In the genomic region with DNA sequence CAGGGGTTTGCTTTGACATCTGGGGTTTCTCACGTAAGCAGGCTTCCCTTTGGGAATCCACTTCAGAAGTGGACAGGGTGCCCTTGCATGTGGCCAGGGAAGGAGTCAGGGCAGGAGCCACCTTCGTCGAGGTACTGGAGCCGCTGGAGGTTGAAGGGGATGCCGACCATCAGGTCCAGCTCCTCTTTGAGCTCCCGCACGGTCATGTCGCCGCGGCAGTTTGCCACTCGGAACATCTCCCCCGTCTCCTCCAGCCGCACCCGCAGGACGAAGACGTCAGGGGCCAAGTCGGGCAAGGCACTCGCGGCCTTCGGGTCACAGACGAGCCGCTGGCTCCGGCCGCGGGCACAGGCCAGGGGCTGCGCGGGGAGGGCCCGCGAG, we compare ENCODE assay signal across 11 cellular contexts. TPM values are rescaled to one million over a fixed set of nuclear protein-coding genes. Genes with fewer than 3 reads are reported as not detected.
A peak's percentile ranks its signal among the peaks of the same experiment; 100 is the strongest.
DNase-seq lines count a peak whose midpoint lies in the region; ATAC-seq, FAIRE-seq and TF ChIP-seq lines count a peak whose summit lies in the region.
"Had no signal": no experiment of that assay in that cellular context is flagged by ENCODE, and none has a peak within 500 bp of the region (broad histone marks: within the 10 kb centered on the region; RNA-seq: fewer than 3 reads in every experiment).

No MANE protein-coding gene starts in this region.

- H3K27me3 ChIP-seq in GM23248 (replicated peaks; ENCODE audit: insufficient read depth) = no peaks in the 10 kb centered on the region; the same call in 1 of the 2 replicates
- H3K27me3 ChIP-seq in ectodermal cell (ENCODE audit: control insufficient read depth, insufficient read depth, low read length, poor library complexity, severe bottlenecking) = peaks cover 58% of the 10 kb centered on the region
- peaks cover 0 to 64% (median 36%) of the 10 kb centered on the region in 7 donors for H3K27me3 ChIP-seq in spleen (replicated peaks in 1 of 7)

- H3K27me3 Mint-ChIP-seq in naive thymus-derived CD8-positive, alpha-beta T cell = peaks cover 33 to 74% (median 47%) of the 10 kb centered on the region in 5 donors

- no peak overlapping the region for H2AFZ ChIP-seq in GM23248

- no peaks in the 10 kb centered on the region for H3K9me3 ChIP-seq in GM23248 (ENCODE audit: low read depth)
- H3K9me3 ChIP-seq in ectodermal cell (ENCODE audit: control insufficient read depth, low read length) = no peaks in the 10 kb centered on the region
- no peaks in the 10 kb centered on the region for H3K9me3 ChIP-seq in spleen
- H3K9me3 ChIP-seq: SJCRH30 had no signal

- no peaks in the 10 kb centered on the region for H3K36me3 ChIP-seq in GM23248 (ENCODE audit: low read depth)
- H3K36me3 ChIP-seq in ectodermal cell (ENCODE audit: control insufficient read depth, insufficient read depth, low read length) = no peaks in the 10 kb centered on the region
- H3K36me3 ChIP-seq in spleen = peaks cover 0 to 19% (median 2%) of the 10 kb centered on the region in 6 donors
- H3K36me3 ChIP-seq: SJCRH30 had no signal

- no peaks in the 10 kb centered on the region for H3K9me2 ChIP-seq in GM23248 (ENCODE audit: insufficient read depth)

- no peak overlapping the region for H3K4me2 ChIP-seq in GM23248 (ENCODE audit: unreplicated experiment)

- ATAC-seq in naive thymus-derived CD8-positive, alpha-beta T cell = no peak

- H3K27ac ChIP-seq in GM23248 = no peak overlapping the region
- no peak overlapping the region for H3K27ac ChIP-seq in ectodermal cell (ENCODE audit: insufficient read depth, low read depth, low read length, poor library complexity, severe bottlenecking)
- H3K27ac ChIP-seq in spleen = no peak overlapping the region
- H3K27ac ChIP-seq: SJCRH30 had no signal

- no peak for FAIRE-seq in GM12892 (lab: Jason Lieb, UNC)

- H3K4me1 ChIP-seq in GM23248 (ENCODE audit: insufficient read depth) (peaks cover 19% of the 10 kb centered on the region; the same call in 1 of the 2 replicates), ectodermal cell (ENCODE audit: control insufficient read depth, insufficient read depth, low read length) (no peaks in the 10 kb centered on the region), spleen (peaks cover 0 to 14% (median 5%) of the 10 kb centered on the region in 6 donors)
- H3K4me1 ChIP-seq: SJCRH30 had no signal

- H3K4me3 Mint-ChIP-seq in naive thymus-derived CD8-positive, alpha-beta T cell = peak overlapping the region in 9 of 10 donors; percentile 29 to 63 (median 52)

- intact Hi-C loops in spleen (cut with DNase I; ENCODE audit: low total_unique reads) = no loop called here

- H3K4me3 ChIP-seq in AG10803 (ENCODE audit: low read length) = peak overlapping the region; percentile 26
- H3K4me3 ChIP-seq in GM23248 = 0 out of 2 replicates have a peak overlapping the region, but pooled peaks have one; percentile 31
- H3K4me3 ChIP-seq in ectodermal cell (ENCODE audit: insufficient read depth, low read depth, low read length) = peak overlapping the region; percentile 27
- peak overlapping the region in 2 of 8 donors; percentile 25 to 54 for H3K4me3 ChIP-seq in spleen
- H3K4me3 ChIP-seq: SJCRH30 had no signal

- peak overlapping the region; percentile 38; the same call in 1 of the 2 replicates for H3K9ac ChIP-seq in GM23248

- peaks cover 24% of the 10 kb centered on the region for H3F3A ChIP-seq in GM23248 (ENCODE audit: insufficient read depth)

- no peaks in the 10 kb centered on the region for H3K9me3 Mint-ChIP-seq in naive thymus-derived CD8-positive, alpha-beta T cell

- no peaks in the 10 kb centered on the region for H3K79me2 ChIP-seq in GM23248 (ENCODE audit: insufficient read depth)

- H3K36me3 Mint-ChIP-seq in naive thymus-derived CD8-positive, alpha-beta T cell = peaks cover 0 to 13% (median 8%) of the 10 kb centered on the region in 3 donors

- TF ChIP-seq POLR2A in GM12892 (IDR thresholded peaks at IDR 0.05; ENCODE audit: low read depth, low read length) = no peak
- no peak for TF ChIP-seq POLR2A in spleen (IDR thresholded peaks at IDR 0.05)

- DNase-seq in AG10803 (ENCODE audit: low read depth) (no peak), GM23248 (peak; percentile 38), hypothalamus (lab: John Stamatoyannopoulos, UW) (no peak), GM12892 (ENCODE audit: insufficient read length) (no peak), occipital lobe (lab: John Stamatoyannopoulos, UW) (no peak), spleen (no peak)
- peak in 1 of 10 donors; percentile 15 for DNase-seq in naive thymus-derived CD8-positive, alpha-beta T cell
- DNase-seq: aorta, NCI-H187 treated with DMSO at 0.1 percent for 48 hours, SJCRH30 had no signal

- H4K20me1 ChIP-seq in GM23248 (ENCODE audit: insufficient read depth) = no peaks in the 10 kb centered on the region

- TF ChIP-seq CTCF in AG10803 (conservative IDR thresholded peaks at IDR 0.05; ENCODE audit: low read length) (no peak), spleen (IDR thresholded peaks at IDR 0.05 in 8 of 11, conservative IDR thresholded peaks at IDR 0.05 in 3 of 11) (no peak)

- peak overlapping the region in 7 of 10 donors; percentile 65 to 94 (median 86) for H3K27ac Mint-ChIP-seq in naive thymus-derived CD8-positive, alpha-beta T cell

- H3K4me1 Mint-ChIP-seq in naive thymus-derived CD8-positive, alpha-beta T cell = peaks cover 8 to 14% (median 10%) of the 10 kb centered on the region in 4 donors

- 20 to 23% methylated on average over 16 to 21 of the region's 29 CpGs for WGBS in GM23248 (ENCODE audit: low coverage in 1 of 2, low lambda C conversion rate in 2 of 2, missing lambda C conversion rate in 2 of 2), 2 experiments
- WGBS in ectodermal cell, 2 experiments = 13 to 15% methylated on average over 29 of the region's 29 CpGs
- WGBS in spleen, 5 donors = 3 to 36% (median 11%) methylated on average over 19 to 29 of the region's 29 CpGs

- POLR2A ChIA-PET in naive thymus-derived CD8-positive, alpha-beta T cell (lab: Charles Lee) = no interaction called here

- in situ Hi-C loops in GM23248 (cut with MboI) = loop anchor here (25.0 kb wide), 2 partner anchors 609 to 784 kb away; a partner anchor contains a TSS

RNA-seq across cellular contexts. Expression of a gene that starts 0.4 kb away (rescaled TPM):
- not detected in 2 replicates for total RNA-seq in GM23248 (2014; rRNA removed; shearing (Covaris generic))
- polyA plus RNA-seq in GM23248 (2016; fragmentation: Nextera tagmentation; extraction: Ambion mirVana) (not detected in 2 replicates), spleen (not detected)
- not detected for polyA plus RNA-seq in ectodermal cell (2013, experiment 1 of 4)
- polyA plus RNA-seq in ectodermal cell (2013, experiment 2 of 4) = not detected
- not detected for polyA plus RNA-seq in ectodermal cell (2013, experiment 3 of 4)
- not detected for polyA plus RNA-seq in ectodermal cell (2013, experiment 4 of 4)
- total RNA-seq in naive thymus-derived CD8-positive, alpha-beta T cell = not detected
- polyA plus RNA-seq in naive thymus-derived CD8-positive, alpha-beta T cell = not detected
- not detected for polyA plus RNA-seq in GM12892 (2012; ENCODE audit: missing spikeins)
- total RNA-seq in occipital lobe (not detected), spleen (not detected)
- total RNA-seq: aorta, SJCRH30 had no signal
- polyA plus RNA-seq: aorta had no signal
